ENCODE assay signal across 29 cellular contexts in genomic region chr12:81263072-81263471, GRCh38.
"Had no signal": no experiment of that assay in that cellular context is flagged by ENCODE, and none has a peak within 500 bp of the region (broad histone marks: within the 10 kb centered on the region; RNA-seq: fewer than 3 reads in every experiment).

No MANE protein-coding gene starts in this region.

- H3K36me3 Mint-ChIP-seq: activated naive CD8-positive, alpha-beta T cell treated with anti-CD3 and anti-CD28 coated beads, Interleukin-2, amount 10 ng/mL, durations not matched to agents 7 days and 5 days; immature natural killer cell; mesothelial cell of epicardium; naive thymus-derived CD4-positive, alpha-beta T cell; stimulated activated naive B cell treated with anti-CD40 and anti-IgM and Interleukin-4, amounts not matched to agents 10 μg/mL and 1 μg/mL and 100 μg/mL, for 72 hours had no signal

- H3K27ac Mint-ChIP-seq: activated naive CD4-positive, alpha-beta T cell treated with anti-CD3 and anti-CD28 coated beads for 36 hours; activated naive CD8-positive, alpha-beta T cell treated with anti-CD3 and anti-CD28 coated beads, Interleukin-2, amount 10 ng/mL, durations not matched to agents 7 days and 5 days; activated T-helper 1 cell treated with anti-CD3 and anti-CD28 coated beads, Interleukin-12 subunit alpha, Interleukin-12 subunit beta, Interleukin-2, Interleukin-4 antibody, amounts not matched to agents 30 ng/mL and 10 ng/mL and 1 ng/mL, durations not matched to agents 14 hours and 24 hours and 36 hours; immature natural killer cell; mesothelial cell of epicardium; naive thymus-derived CD4-positive, alpha-beta T cell; stimulated activated naive B cell treated with anti-CD40 and anti-IgM and Interleukin-4, amounts not matched to agents 10 μg/mL and 1 μg/mL and 100 μg/mL, for 72 hours had no signal

- H3K4me3 Mint-ChIP-seq: activated naive CD4-positive, alpha-beta T cell treated with anti-CD3 and anti-CD28 coated beads for 36 hours; activated naive CD8-positive, alpha-beta T cell treated with anti-CD3 and anti-CD28 coated beads, Interleukin-2, amount 10 ng/mL, durations not matched to agents 7 days and 5 days; activated T-helper 1 cell treated with anti-CD3 and anti-CD28 coated beads, Interleukin-12 subunit alpha, Interleukin-12 subunit beta, Interleukin-2, Interleukin-4 antibody, amounts not matched to agents 30 ng/mL and 10 ng/mL and 1 ng/mL, durations not matched to agents 14 hours and 24 hours and 36 hours; immature natural killer cell; mesothelial cell of epicardium; naive thymus-derived CD4-positive, alpha-beta T cell; stimulated activated naive B cell treated with anti-CD40 and anti-IgM and Interleukin-4, amounts not matched to agents 10 μg/mL and 1 μg/mL and 100 μg/mL, for 72 hours had no signal

- H3K27me3 Mint-ChIP-seq: activated naive CD8-positive, alpha-beta T cell treated with anti-CD3 and anti-CD28 coated beads, Interleukin-2, amount 10 ng/mL, durations not matched to agents 7 days and 5 days; naive thymus-derived CD4-positive, alpha-beta T cell; stimulated activated naive B cell treated with anti-CD40 and anti-IgM and Interleukin-4, amounts not matched to agents 10 μg/mL and 1 μg/mL and 100 μg/mL, for 72 hours had no signal

- ATAC-seq: activated CD4-positive, CD25-positive, alpha-beta regulatory T cell treated with anti-CD3 and anti-CD28 coated beads, Interleukin-2, amount 50 U/mL, for 24 hours; naive thymus-derived CD4-positive, alpha-beta T cell; pancreas; stimulated activated naive B cell treated with anti-CD40 and anti-IgM and Interleukin-4, amounts not matched to agents 10 μg/mL and 1 μg/mL and 100 μg/mL, for 72 hours had no signal

- DNase-seq: activated CD4-positive, alpha-beta T cell treated with anti-CD3 and anti-CD28 coated beads for 48 hours; activated CD4-positive, alpha-beta T cell treated with anti-CD3 and anti-CD28 coated beads, Interleukin-2, amount 50 U/mL, for 48 hours; activated CD8-positive, alpha-beta memory T cell treated with anti-CD3 and anti-CD28 coated beads, Interleukin-2, amount 50 U/mL, for 4 hours; activated effector memory CD4-positive, alpha-beta T cell treated with anti-CD3 and anti-CD28 coated beads, Interleukin-2, amount 50 U/mL, for 16 hours; activated naive CD4-positive, alpha-beta T cell treated with anti-CD3 and anti-CD28 coated beads for 36 hours; activated naive CD8-positive, alpha-beta T cell treated with anti-CD3 and anti-CD28 coated beads, Interleukin-2, amount 10 ng/mL, durations not matched to agents 7 days and 5 days; activated T-cell treated with anti-CD3 and anti-CD28 coated beads, Interleukin-2, amount 50 U/mL, for 1 hour; amniotic stem cell; brain microvascular endothelial cell; caudate nucleus; cortex of kidney; foreskin fibroblast; head of caudate nucleus; hypothalamus; immature natural killer cell; naive thymus-derived CD4-positive, alpha-beta T cell; pancreas; retina; sigmoid colon; stimulated activated CD4-positive, alpha-beta T cell treated with anti-CD3 and anti-CD28 coated beads, Interleukin-2, amount 100 ng/mL, for 24 hours; stimulated activated naive B cell treated with anti-CD40 and anti-IgM and Interleukin-4, amounts not matched to agents 10 μg/mL and 1 μg/mL and 100 μg/mL, for 72 hours; stomach; T-helper 9 cell; thyroid gland; upper lobe of left lung; WERI-Rb-1 had no signal

- H3K9me3 Mint-ChIP-seq: activated naive CD4-positive, alpha-beta T cell treated with anti-CD3 and anti-CD28 coated beads for 36 hours; activated naive CD8-positive, alpha-beta T cell treated with anti-CD3 and anti-CD28 coated beads, Interleukin-2, amount 10 ng/mL, durations not matched to agents 7 days and 5 days; mesothelial cell of epicardium; stimulated activated naive B cell treated with anti-CD40 and anti-IgM and Interleukin-4, amounts not matched to agents 10 μg/mL and 1 μg/mL and 100 μg/mL, for 72 hours had no signal

- H3K4me1 Mint-ChIP-seq: activated naive CD8-positive, alpha-beta T cell treated with anti-CD3 and anti-CD28 coated beads, Interleukin-2, amount 10 ng/mL, durations not matched to agents 7 days and 5 days; immature natural killer cell; stimulated activated naive B cell treated with anti-CD40 and anti-IgM and Interleukin-4, amounts not matched to agents 10 μg/mL and 1 μg/mL and 100 μg/mL, for 72 hours had no signal
